ENCODE assay signal across 16 cellular contexts in the genomic region with DNA sequence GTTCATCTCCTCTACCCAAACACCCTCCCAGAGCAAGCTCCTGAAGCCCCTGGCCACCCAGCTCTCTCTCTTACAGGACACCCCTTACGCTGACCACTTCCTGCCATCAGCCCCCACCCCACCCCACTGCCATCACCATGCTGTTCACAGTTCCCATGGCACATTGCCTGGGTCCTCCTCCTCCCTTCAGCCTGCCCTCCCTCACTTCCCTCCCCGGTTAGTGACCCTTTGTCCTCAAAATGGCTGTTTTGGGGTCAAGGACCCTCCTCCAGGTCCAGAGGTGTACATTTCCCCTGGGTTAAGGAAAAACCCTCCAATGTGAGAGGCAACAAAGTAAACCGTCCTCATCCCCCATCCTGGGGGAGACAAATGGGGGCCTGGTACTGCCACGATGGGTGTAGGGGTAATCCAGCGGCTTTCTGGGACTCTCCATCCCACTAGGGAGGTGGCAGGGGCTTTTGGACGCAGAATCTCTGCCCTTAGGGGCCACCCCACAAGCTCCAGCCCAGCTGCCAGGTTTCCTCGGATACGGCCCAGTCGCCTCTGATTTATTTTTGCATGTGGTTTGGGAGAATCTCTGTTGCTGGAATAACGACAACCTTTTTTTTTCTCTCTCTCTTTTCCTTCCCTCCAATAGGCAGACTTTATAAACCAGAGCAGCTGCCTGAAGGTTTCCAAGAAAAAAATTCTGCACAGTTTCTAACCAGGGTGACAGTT. TPM values are rescaled to one million over a fixed set of nuclear protein-coding genes. Genes with fewer than 3 reads are reported as not detected.
A peak's percentile ranks its signal among the peaks of the same experiment; 100 is the strongest.
DNase-seq lines count a peak whose midpoint lies in the region; ATAC-seq and TF ChIP-seq lines count a peak whose summit lies in the region.
"Had no signal": no experiment of that assay in that cellular context is flagged by ENCODE, and none has a peak within 500 bp of the region (broad histone marks: within the 10 kb centered on the region; RNA-seq: fewer than 3 reads in every experiment).

No MANE protein-coding gene starts in this region.

- TF ChIP-seq POLR2A in transverse colon (IDR thresholded peaks at IDR 0.05) = no peak

- no peaks in the 10 kb centered on the region for H3K36me3 ChIP-seq in fibroblast of lung (ENCODE audit: control insufficient read depth, insufficient read depth, low read length)
- no peaks in the 10 kb centered on the region for H3K36me3 ChIP-seq in transverse colon

- H3K4me2 ChIP-seq in fibroblast of lung (ENCODE audit: extremely low read depth, insufficient read depth, low read length) = peak overlapping the region; percentile 54

- intact Hi-C loops in transverse colon (cut with DNase I; ENCODE audit: low total_unique reads) = no loop called here

- WGBS in transverse colon (ENCODE audit: low coverage in 1 of 2), 2 donors = 20 to 38% methylated on average over 1 to 10 of the region's 10 CpGs

- no peak for TF ChIP-seq CTCF in fibroblast of lung (conservative IDR thresholded peaks at IDR 0.05 in 1 of 2, IDR thresholded peaks at IDR 0.05 in 1 of 2; ENCODE audit: low read depth in 1 of 2, low read length in 2 of 2)
- no peak for TF ChIP-seq CTCF in transverse colon (IDR thresholded peaks at IDR 0.05)

- no peaks in the 10 kb centered on the region for H3K9me3 ChIP-seq in fibroblast of lung (ENCODE audit: control insufficient read depth, insufficient read depth, low read depth, low read length)
- H3K9me3 ChIP-seq in transverse colon = no peaks in the 10 kb centered on the region

- no peaks in the 10 kb centered on the region for H4K20me1 ChIP-seq in fibroblast of lung (ENCODE audit: control insufficient read depth, extremely low read depth, insufficient read depth, low read length)

- peaks cover 45% of the 10 kb centered on the region for H3K4me1 ChIP-seq in fibroblast of lung (ENCODE audit: control insufficient read depth, extremely low read depth, insufficient read depth, low read length)
- peaks cover 29 to 93% (median 83%) of the 10 kb centered on the region in 4 donors for H3K4me1 ChIP-seq in transverse colon

- no peak for TF ChIP-seq EP300 in transverse colon (IDR thresholded peaks at IDR 0.05; ENCODE audit: low read depth)

- peaks cover 6% of the 10 kb centered on the region for H3K79me2 ChIP-seq in fibroblast of lung (ENCODE audit: control insufficient read depth, insufficient read depth, low read length)

- no peak for ATAC-seq in GM21723 (IDR thresholded peaks at IDR 0.05; ENCODE audit: unreplicated experiment)
- ATAC-seq: K562; right cardiac atrium; stimulated activated naive B cell treated with anti-CD40 and anti-IgM and Interleukin-4, amounts not matched to agents 10 μg/mL and 1 μg/mL and 100 μg/mL, for 72 hours had no signal

- no peaks in the 10 kb centered on the region for H3K27me3 ChIP-seq in fibroblast of lung (ENCODE audit: control insufficient read depth, insufficient read depth, low read length)
- peaks cover 7% of the 10 kb centered on the region for H3K27me3 ChIP-seq in transverse colon

- H2AFZ ChIP-seq in fibroblast of lung (ENCODE audit: low read length) = no peak overlapping the region

- DNase-seq in NCI-H2171 treated with DMSO at 0.1 percent for 48 hours (lab: John Stamatoyannopoulos, UW) (peak; percentile 33), NCI-H2171 (lab: John Stamatoyannopoulos, UW) (no peak), fibroblast of lung (ENCODE audit: low read depth in 2 of 2) (peak; percentile 64 to 72), midbrain (lab: John Stamatoyannopoulos, UW) (peak; percentile 42), transverse colon (no peak), MV-4-11 (lab: John Stamatoyannopoulos, UW) (no peak), SW 1271 (lab: John Stamatoyannopoulos, UW) (no peak)
- DNase-seq: activated CD4-positive, alpha-beta T cell treated with anti-CD3 and anti-CD28 coated beads for 48 hours; activated T-cell treated with anti-CD3 and anti-CD28 coated beads, Interleukin-2, amount 50 U/mL, for 1 hour; foreskin fibroblast; H9; naive B cell; stimulated activated naive B cell treated with anti-CD40 and anti-IgM and Interleukin-4, amounts not matched to agents 10 μg/mL and 1 μg/mL and 100 μg/mL, for 72 hours had no signal

- H3K4me3 ChIP-seq in fibroblast of lung (replicated peaks in 1 of 4; ENCODE audit: control extremely low read depth in 1 of 4, insufficient read depth in 1 of 4, low read depth in 3 of 4, low read length in 4 of 4) (no peak overlapping the region), transverse colon (no peak overlapping the region)
- H3K4me3 ChIP-seq: K562 had no signal

- H3K27ac ChIP-seq in fibroblast of lung (ENCODE audit: insufficient read depth, low read length) (no peak overlapping the region), transverse colon (peak overlapping the region; percentile 79 to 92 (median 86))

- H3K9ac ChIP-seq in fibroblast of lung (ENCODE audit: insufficient read depth, low read length) = no peak overlapping the region

- in situ Hi-C loops in transverse colon (cut with MboI; ENCODE audit: low pct_ligation_motif_present in 1 of 4, low pct_unique_long_range_greater_than_20kb in 1 of 4, low sequenced_read_pairs in 3 of 4) = no loop called here

RNA-seq across cellular contexts. Expression of a gene that starts 8.5 kb away (rescaled TPM):
- total RNA-seq in fibroblast of lung (44.2 and 79.9 TPM in 2 replicates), transverse colon (100 to 1,000 TPM in 1 of 4 donors, 10 to 100 TPM in 3; 74.3 to 126 (median 85.9) TPM)
- 94.9 and 156 TPM in 2 replicates for polyA plus RNA-seq in fibroblast of lung
- polyA plus RNA-seq in fibroblast of lung (2012) = 142 and 220 TPM in 2 replicates
- polyA minus RNA-seq in fibroblast of lung (ENCODE audit: low replicate concordance) = 38.9 and 62.1 TPM in 2 replicates

RNA-seq across cellular contexts. Expression of a gene that starts 30.4 kb away (rescaled TPM):
- 21.8 and 26.9 TPM in 2 replicates for total RNA-seq in fibroblast of lung
- polyA plus RNA-seq in fibroblast of lung = 25.7 and 31.9 TPM in 2 replicates
- 25.5 and 34.3 TPM in 2 replicates for polyA plus RNA-seq in fibroblast of lung (2012)
- 45.2 and 78.8 TPM in 2 replicates for polyA minus RNA-seq in fibroblast of lung (ENCODE audit: low replicate concordance)
- total RNA-seq in transverse colon = 10 to 100 TPM; 21.9 to 53.9 (median 43.9) TPM

Comparison
In these comparisons a context has a peak if more than half of its experiments do, and no peak if none do; other contexts are left out.
1. DNase-seq: peak in NCI-H2171 treated with DMSO at 0.1 percent for 48 hours (single experiment), fibroblast of lung (2 of 2) and midbrain (single experiment); none in NCI-H2171 (single experiment), transverse colon (single experiment), MV-4-11 (single experiment) and SW 1271 (0 of 2).